Comparison of ENCODE assay signal across 1 cellular context in the genomic region with DNA sequence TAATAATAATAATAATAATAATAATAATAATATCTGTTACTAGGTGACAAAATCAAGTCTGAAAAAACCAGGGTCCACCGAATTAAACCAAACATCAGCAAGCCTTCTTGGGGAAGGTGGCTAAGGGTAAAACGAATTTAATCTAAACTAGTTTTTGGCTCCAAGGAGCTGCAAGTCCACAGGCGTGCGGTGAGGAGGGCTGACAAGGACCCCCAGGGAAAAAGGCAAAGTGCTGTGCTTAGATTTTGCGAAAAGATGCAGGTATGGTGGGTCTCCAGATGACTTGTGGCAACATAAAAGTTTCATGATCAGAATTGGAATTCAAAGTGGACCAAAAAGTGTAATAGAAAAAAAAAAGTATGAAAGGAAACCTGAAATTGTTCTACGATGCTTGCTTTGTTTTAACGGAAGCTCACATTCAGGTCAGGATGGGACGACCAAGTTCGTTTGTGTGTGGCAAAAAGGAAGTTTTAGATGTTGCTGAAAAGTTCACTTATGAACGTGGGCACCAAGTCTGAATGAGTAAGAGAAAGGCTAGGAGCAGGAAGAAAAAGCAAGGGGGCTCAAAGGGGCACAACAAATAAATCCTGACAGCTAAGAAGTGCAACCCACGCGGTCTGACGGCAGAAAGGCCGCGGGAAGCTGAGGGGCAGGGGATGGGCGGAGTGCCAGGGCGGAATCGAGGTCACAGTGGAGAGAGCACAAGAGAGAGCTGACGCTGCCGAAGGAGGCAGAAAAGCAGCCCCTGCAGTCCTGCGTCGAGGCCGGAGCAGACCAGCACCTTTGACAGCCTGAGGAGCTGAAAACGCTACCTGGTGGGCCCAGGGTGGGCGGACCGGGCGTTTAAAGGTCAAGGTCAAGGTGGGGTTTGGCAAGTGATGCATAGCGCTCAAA.
TF ChIP-seq lines count a peak whose summit lies in the region.

No MANE protein-coding gene starts in this region.

TF ChIP-seq in PFSK-1, 5 proteins besides CTCF, POLR2A, EP300 and RAD21 (continued from another document):
- TF ChIP-seq REST (IDR thresholded peaks at IDR 0.05; ENCODE audit: insufficient read depth in 1 of 2, low read depth in 2 of 2, low read length in 2 of 2) (no peak), SIN3A (IDR thresholded peaks at IDR 0.05; ENCODE audit: borderline replicate concordance, insufficient read depth, low read length) (peak; percentile 91; the same call in 1 of the 2 replicates)
